Comparison of ENCODE assay signal across 13 cellular contexts in genomic region chr12:112347521-112347920, GRCh38. TPM values are rescaled to one million over a fixed set of nuclear protein-coding genes. Genes with fewer than 3 reads are reported as not detected.
A peak's percentile ranks its signal among the peaks of the same experiment; 100 is the strongest.
DNase-seq lines count a peak whose midpoint lies in the region; ATAC-seq and TF ChIP-seq lines count a peak whose summit lies in the region.
"Had no signal": no experiment of that assay in that cellular context is flagged by ENCODE, and none has a peak within 500 bp of the region (broad histone marks: within the 10 kb centered on the region; RNA-seq: fewer than 3 reads in every experiment).

No MANE protein-coding gene starts in this region.

- H3K4me1 ChIP-seq in endodermal cell (ENCODE audit: control insufficient read depth, insufficient read depth, low read length) (no peaks in the 10 kb centered on the region), SJCRH30 (no peaks in the 10 kb centered on the region; the same call in 1 of the 2 replicates)

- H3K27ac Mint-ChIP-seq in endodermal cell = peak overlapping the region; percentile 21
- no peak overlapping the region for H3K27ac Mint-ChIP-seq in stimulated activated naive CD8-positive, alpha-beta T cell treated with anti-CD3 and anti-CD28 coated beads, Interleukin-15, amount 100 ng/mL, for 72 hours
- H3K27ac Mint-ChIP-seq: T-helper 17 cell had no signal

- H3K27me3 ChIP-seq in endodermal cell (ENCODE audit: control insufficient read depth, insufficient read depth, low read length, poor library complexity, severe bottlenecking) = no peaks in the 10 kb centered on the region
- H3K27me3 ChIP-seq in SJCRH30 = no peaks in the 10 kb centered on the region
- H3K27me3 ChIP-seq: vagina had no signal

- peaks cover 12% of the 10 kb centered on the region for H3K4me1 Mint-ChIP-seq in endodermal cell
- peaks cover 47% of the 10 kb centered on the region for H3K4me1 Mint-ChIP-seq in stimulated activated naive CD8-positive, alpha-beta T cell treated with anti-CD3 and anti-CD28 coated beads, Interleukin-15, amount 100 ng/mL, for 72 hours

- H3K27ac ChIP-seq in endodermal cell (ENCODE audit: low read depth, low read length) = no peak overlapping the region
- H3K27ac ChIP-seq in SJCRH30 = no peak overlapping the region
- H3K27ac ChIP-seq: vagina had no signal

- ATAC-seq in stimulated activated naive CD8-positive, alpha-beta T cell treated with anti-CD3 and anti-CD28 coated beads, Interleukin-15, amount 100 ng/mL, for 72 hours = peak; percentile 79
- no peak for ATAC-seq in GM18861 (IDR thresholded peaks at IDR 0.05; ENCODE audit: unreplicated experiment)
- ATAC-seq: T-helper 17 cell had no signal

- no peak for TF ChIP-seq CTCF in endodermal cell (conservative IDR thresholded peaks at IDR 0.05)

- peak; percentile 17 for DNase-seq in stimulated activated CD4-positive, alpha-beta T cell treated with anti-CD3 and anti-CD28 coated beads, Interleukin-1b, Interleukin-23, amount 100 ng/mL, for 48 hours
- DNase-seq in stimulated activated CD4-positive, alpha-beta T cell treated with anti-CD3 and anti-CD28 coated beads, Interleukin-15, amount 100 ng/mL, for 24 hours = no peak
- DNase-seq in NCI-H2171 treated with DMSO at 0.1 percent for 48 hours (lab: John Stamatoyannopoulos, UW) (peak; percentile 94), endodermal cell (no peak), SJCRH30 (no peak), NCI-H2081 (lab: John Stamatoyannopoulos, UW) (no peak)
- DNase-seq in stimulated activated naive CD8-positive, alpha-beta T cell treated with anti-CD3 and anti-CD28 coated beads, Interleukin-15, amount 100 ng/mL, for 72 hours = no peak
- DNase-seq: activated effector memory CD4-positive, alpha-beta T cell treated with anti-CD3 and anti-CD28 coated beads, Interleukin-2, amount 50 U/mL, for 16 hours; erythroblast; NCI-H1092; T-helper 17 cell had no signal

- peaks cover 2% of the 10 kb centered on the region for H3K36me3 Mint-ChIP-seq in endodermal cell (ENCODE audit: low read depth)

- no peaks in the 10 kb centered on the region for H3K27me3 Mint-ChIP-seq in endodermal cell (ENCODE audit: insufficient read depth)
- no peaks in the 10 kb centered on the region for H3K27me3 Mint-ChIP-seq in stimulated activated naive CD8-positive, alpha-beta T cell treated with anti-CD3 and anti-CD28 coated beads, Interleukin-15, amount 100 ng/mL, for 72 hours
- H3K27me3 Mint-ChIP-seq: T-helper 17 cell had no signal

- H3K4me3 ChIP-seq in endodermal cell (ENCODE audit: low read length) (no peak overlapping the region), SJCRH30 (no peak overlapping the region)
- H3K4me3 ChIP-seq: vagina had no signal

- H3K9me3 ChIP-seq in endodermal cell (ENCODE audit: control insufficient read depth, low read length) (no peaks in the 10 kb centered on the region), SJCRH30 (replicated peaks) (no peaks in the 10 kb centered on the region)
- H3K9me3 ChIP-seq: vagina had no signal

- no peak overlapping the region for H3K4me3 Mint-ChIP-seq in endodermal cell
- H3K4me3 Mint-ChIP-seq in stimulated activated naive CD8-positive, alpha-beta T cell treated with anti-CD3 and anti-CD28 coated beads, Interleukin-15, amount 100 ng/mL, for 72 hours = no peak overlapping the region
- H3K4me3 Mint-ChIP-seq: T-helper 17 cell had no signal

- 83 to 90% methylated on average over 3 of the region's 3 CpGs for WGBS in endodermal cell (ENCODE audit: insufficient coverage in 1 of 2, insufficient read length in 1 of 2), 2 experiments

- H3K36me3 ChIP-seq in endodermal cell (ENCODE audit: control insufficient read depth, insufficient read depth, low read length) (no peaks in the 10 kb centered on the region), SJCRH30 (no peaks in the 10 kb centered on the region)
- H3K36me3 ChIP-seq: vagina had no signal

- H3K9me3 Mint-ChIP-seq in endodermal cell = no peaks in the 10 kb centered on the region
- H3K9me3 Mint-ChIP-seq in stimulated activated naive CD8-positive, alpha-beta T cell treated with anti-CD3 and anti-CD28 coated beads, Interleukin-15, amount 100 ng/mL, for 72 hours = no peaks in the 10 kb centered on the region

- H3K9ac ChIP-seq in endodermal cell (ENCODE audit: extremely low read depth, low read length, poor library complexity, severe bottlenecking) = no peak overlapping the region

RNA-seq across cellular contexts. Expression of gene HECTD4, which starts 34.7 kb away (rescaled TPM):
- 10 to 100 TPM; 46.6 to 48.2 TPM for total RNA-seq in endodermal cell
- polyA plus RNA-seq in endodermal cell (2013, experiment 1 of 2) = 26.6 TPM
- 22.8 TPM for polyA plus RNA-seq in endodermal cell (2013, experiment 2 of 2)
- 10.0 and 13.1 TPM in 2 replicates for total RNA-seq in SJCRH30 (2014; rRNA removed; shearing (Covaris generic))

Comparison
In these comparisons a context has a peak if more than half of its experiments do, and no peak if none do; other contexts are left out.
1. DNase-seq: peak in stimulated activated CD4-positive, alpha-beta T cell treated with anti-CD3 and anti-CD28 coated beads, Interleukin-1b, Interleukin-23, amount 100 ng/mL, for 48 hours (single experiment) and NCI-H2171 treated with DMSO at 0.1 percent for 48 hours (single experiment); none in stimulated activated CD4-positive, alpha-beta T cell treated with anti-CD3 and anti-CD28 coated beads, Interleukin-15, amount 100 ng/mL, for 24 hours (single experiment), endodermal cell (single experiment), stimulated activated naive CD8-positive, alpha-beta T cell treated with anti-CD3 and anti-CD28 coated beads, Interleukin-15, amount 100 ng/mL, for 72 hours (0 of 2), SJCRH30 (0 of 2) and NCI-H2081 (0 of 2).